Comparison of ENCODE assay signal across 19 cellular contexts in the genomic region with DNA sequence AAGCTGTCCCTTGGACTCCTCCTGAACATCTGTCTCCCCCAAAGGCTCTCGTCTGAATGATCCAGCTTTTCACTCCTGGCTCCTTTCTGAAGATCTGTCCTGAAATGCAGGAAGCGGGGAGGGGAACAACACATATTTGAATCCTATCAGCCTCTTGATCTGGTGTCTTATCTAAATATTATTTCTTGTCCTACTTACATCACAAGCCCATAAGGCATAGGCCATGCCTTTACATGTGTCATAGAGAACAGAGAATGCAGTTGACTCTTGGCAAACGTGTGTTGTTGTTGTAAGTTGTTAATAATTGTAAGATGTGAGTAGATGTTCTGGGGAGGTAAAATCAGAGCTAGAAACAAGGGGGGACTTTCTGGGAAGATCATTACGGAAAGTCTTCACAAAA. TPM values are rescaled to one million over a fixed set of nuclear protein-coding genes. Genes with fewer than 3 reads are reported as not detected.
DNase-seq lines count a peak whose midpoint lies in the region; FAIRE-seq and TF ChIP-seq lines count a peak whose summit lies in the region.
"Had no signal": no experiment of that assay in that cellular context is flagged by ENCODE, and none has a peak within 500 bp of the region (broad histone marks: within the 10 kb centered on the region; RNA-seq: fewer than 3 reads in every experiment).

No MANE protein-coding gene starts in this region.

- no peak for TF ChIP-seq CTCF in astrocyte of the spinal cord (IDR thresholded peaks at IDR 0.05; ENCODE audit: low read depth, low read length)
- TF ChIP-seq CTCF in H1 (IDR thresholded peaks at IDR 0.05; ENCODE audit: control extremely low read depth in 1 of 3, insufficient read depth in 1 of 3, low read depth in 1 of 3, low read length in 3 of 3): no peak
- TF ChIP-seq CTCF in mesothelial cell of epicardium (IDR thresholded peaks at IDR 0.05; ENCODE audit: unreplicated experiment): no peak

- WGBS in H1 (ENCODE audit: extremely low coverage in 1 of 2, insufficient coverage in 1 of 2, insufficient read length in 1 of 2, insufficient replicate concordance in 2 of 2, low coverage in 1 of 2, low lambda C conversion rate in 2 of 2, missing lambda C conversion rate in 1 of 2), 2 experiments: 91% methylated on average over 4 of the region's 4 CpGs; no CpG with 5 or more reads in 1 of the 2 experiments
- 88% methylated on average over 4 of the region's 4 CpGs for WGBS in mesenchymal stem cell

- H2BK12ac ChIP-seq in H1 (ENCODE audit: low read depth, low read length): no peak overlapping the region
- no peak overlapping the region for H2BK12ac ChIP-seq in mesenchymal stem cell (ENCODE audit: low read length in 2 of 2)

- no peak overlapping the region for H4K5ac ChIP-seq in H1 (ENCODE audit: insufficient read length, low read depth, low read length)

- H3K9me3 Mint-ChIP-seq in mesothelial cell of epicardium: no peaks in the 10 kb centered on the region
- H3K9me3 Mint-ChIP-seq: HFFc6 had no signal

- H3K27me3 ChIP-seq in H1 (replicated peaks in 1 of 4; ENCODE audit: control insufficient read depth in 3 of 4, extremely low read depth in 1 of 4, insufficient read depth in 3 of 4, low read length in 3 of 4) (no peaks in the 10 kb centered on the region; a peak in 1 of 7 replicates), mesenchymal stem cell (ENCODE audit: control insufficient read depth in 1 of 2, insufficient read depth in 1 of 2, low read length in 2 of 2) (no peaks in the 10 kb centered on the region)
- H3K27me3 ChIP-seq: BE2C had no signal

- no peak overlapping the region for H3K9ac ChIP-seq in H1 (replicated peaks in 1 of 4; ENCODE audit: extremely low read depth in 1 of 4, low read depth in 3 of 4, low read length in 3 of 4)
- no peak overlapping the region for H3K9ac ChIP-seq in mesenchymal stem cell (ENCODE audit: low read length)

- no peaks in the 10 kb centered on the region; a peak in 1 of 4 replicates for H3K9me3 ChIP-seq in H1 (ENCODE audit: insufficient read depth in 2 of 2, low read depth in 1 of 2, low read length in 1 of 2)
- H3K9me3 ChIP-seq in mesenchymal stem cell (ENCODE audit: control insufficient read depth, low read length): no peaks in the 10 kb centered on the region
- H3K9me3 ChIP-seq: A549, BE2C had no signal

- no peak overlapping the region for H3K4me2 ChIP-seq in H1 (ENCODE audit: insufficient read depth in 1 of 2, low read depth in 2 of 2, low read length in 2 of 2)
- H3K4me2 ChIP-seq in mesenchymal stem cell (ENCODE audit: low read length, poor library complexity, severe bottlenecking): no peak overlapping the region
- H3K4me2 ChIP-seq: A549 had no signal

- H3K36me3 ChIP-seq in H1 (ENCODE audit: control insufficient read depth in 2 of 4, insufficient read depth in 4 of 4, low read length in 3 of 4) (no peaks in the 10 kb centered on the region), mesenchymal stem cell (ENCODE audit: control insufficient read depth in 1 of 2, insufficient read depth in 2 of 2, low read depth in 1 of 2, low read length in 2 of 2) (no peaks in the 10 kb centered on the region)
- H3K36me3 ChIP-seq: BE2C had no signal

- H3K4ac ChIP-seq in H1 (replicated peaks; ENCODE audit: insufficient read length, low read depth, low read length) (no peak overlapping the region), mesenchymal stem cell (ENCODE audit: low read depth in 1 of 2, low read length in 2 of 2) (no peak overlapping the region)

- H3K4me3 Mint-ChIP-seq in mesothelial cell of epicardium: no peak overlapping the region
- H3K4me3 Mint-ChIP-seq: CD4-positive, alpha-beta memory T cell; HFFc6 had no signal

- H3K23ac ChIP-seq in H1 (ENCODE audit: insufficient read length): no peak overlapping the region
- H3K23ac ChIP-seq in mesenchymal stem cell (ENCODE audit: low read length in 2 of 2): no peak overlapping the region

- no peak overlapping the region for H3K56ac ChIP-seq in H1 (replicated peaks; ENCODE audit: insufficient read length, low read depth, low read length)

- H2BK20ac ChIP-seq in H1 (ENCODE audit: low read length): no peak overlapping the region

- H3K14ac ChIP-seq in H1 (ENCODE audit: insufficient read length) (no peak overlapping the region), mesenchymal stem cell (ENCODE audit: low read length in 2 of 2) (no peak overlapping the region)

- no peak overlapping the region for H2BK120ac ChIP-seq in H1 (replicated peaks; ENCODE audit: low read depth, low read length)
- no peak overlapping the region for H2BK120ac ChIP-seq in mesenchymal stem cell (ENCODE audit: low read depth, low read length)

- FAIRE-seq in H1 (lab: Jason Lieb, UNC): no peak
- FAIRE-seq: A549, GM19239, HepG2, HTR-8/SVneo had no signal

- DNase-seq in EH (ENCODE audit: low read depth) (peak; percentile 11), astrocyte of the spinal cord (ENCODE audit: low read depth, low spot score) (peak; percentile 5), H1 (ENCODE audit: low read depth in 1 of 2, low spot score in 2 of 2) (no peak), mesenchymal stem cell (no peak), DMS114 treated with DMSO at 0.1 percent for 48 hours (lab: John Stamatoyannopoulos, UW; ENCODE audit: unreplicated experiment) (no peak), MV-4-11 (lab: John Stamatoyannopoulos, UW) (no peak), mesothelial cell of epicardium (ENCODE audit: low spot score in 2 of 2, unreplicated experiment in 2 of 2) (no peak)
- DNase-seq: BE2C; CD4-positive, alpha-beta memory T cell; DMS 273 treated with DMSO at 0.1 percent for 48 hours; DMS79; GDM1; HCEC 1CT; HFFc6 had no signal

- H3K4me1 ChIP-seq in H1 (replicated peaks in 1 of 4; ENCODE audit: control insufficient read depth in 3 of 4, insufficient read depth in 4 of 4, low read length in 3 of 4) (no peaks in the 10 kb centered on the region), mesenchymal stem cell (ENCODE audit: control insufficient read depth, insufficient read depth, low read depth, low read length) (peaks cover 6% of the 10 kb centered on the region)
- H3K4me1 ChIP-seq: BE2C had no signal

- no peaks in the 10 kb centered on the region for H3K79me1 ChIP-seq in H1 (ENCODE audit: low read depth, low read length)
- no peaks in the 10 kb centered on the region for H3K79me1 ChIP-seq in mesenchymal stem cell (replicated peaks; ENCODE audit: low read length, poor library complexity, severe bottlenecking)

- no peak overlapping the region for H4K91ac ChIP-seq in H1 (replicated peaks; ENCODE audit: insufficient read length, low read length)
- H4K91ac ChIP-seq in mesenchymal stem cell (ENCODE audit: low read length): no peak overlapping the region

- POLR2A ChIA-PET in H1 (lab: Charles Lee; ENCODE audit: partially characterized antibody): no interaction called here

- no peaks in the 10 kb centered on the region for H3K79me2 ChIP-seq in H1 (ENCODE audit: control insufficient read depth in 1 of 2, insufficient read depth in 2 of 2, low read length in 2 of 2)

- TF ChIP-seq POLR2A in H1 (IDR thresholded peaks at IDR 0.05; ENCODE audit: control extremely low read depth in 1 of 2, low read depth in 2 of 2, low read length in 2 of 2): no peak

- no peak for TF ChIP-seq EP300 in H1 (IDR thresholded peaks at IDR 0.05; ENCODE audit: borderline replicate concordance in 1 of 2, low read depth in 2 of 2, low read length in 2 of 2)

- in situ Hi-C loops in astrocyte of the spinal cord (cut with HindIII; ENCODE audit: low sequenced_read_pairs): no loop called here

- H2AFZ ChIP-seq in H1 (ENCODE audit: low read length) (peak overlapping the region; percentile 28; the same call in 1 of the 2 replicates), mesenchymal stem cell (ENCODE audit: low read depth, low read length) (no peak overlapping the region)

- H3K18ac ChIP-seq in H1 (ENCODE audit: extremely low read depth, low read length) (no peak overlapping the region), mesenchymal stem cell (ENCODE audit: low read depth in 1 of 2, low read length in 2 of 2) (no peak overlapping the region)

- H2AK5ac ChIP-seq in H1 (ENCODE audit: low read depth, low read length) (no peak overlapping the region), mesenchymal stem cell (ENCODE audit: low read length, severe bottlenecking) (no peak overlapping the region)

- no peak overlapping the region for H2BK5ac ChIP-seq in H1 (ENCODE audit: low read depth, low read length)
- no peak overlapping the region for H2BK5ac ChIP-seq in mesenchymal stem cell (ENCODE audit: low read depth, low read length, poor library complexity, severe bottlenecking)

- no peaks in the 10 kb centered on the region for H3K36me3 Mint-ChIP-seq in mesothelial cell of epicardium
- H3K36me3 Mint-ChIP-seq: CD4-positive, alpha-beta memory T cell had no signal

- H4K8ac ChIP-seq in H1 (ENCODE audit: extremely low read depth, insufficient read depth, low read length) (no peak overlapping the region), mesenchymal stem cell (ENCODE audit: low read length) (no peak overlapping the region)

- peaks cover 1% of the 10 kb centered on the region; the same call in 1 of the 2 replicates for H3K23me2 ChIP-seq in H1 (ENCODE audit: low read depth, low read length)

- no peak for TF ChIP-seq RAD21 in H1 (IDR thresholded peaks at IDR 0.05 in 1 of 2, conservative IDR thresholded peaks at IDR 0.05 in 1 of 2; ENCODE audit: low read depth in 2 of 2, low read length in 2 of 2)

- peaks cover 17% of the 10 kb centered on the region for H3K4me1 Mint-ChIP-seq in mesothelial cell of epicardium

- CTCF ChIA-PET in H1 (lab: Charles Lee; ENCODE audit: partially characterized antibody): no interaction called here

- peaks cover 3% of the 10 kb centered on the region for H3K27me3 Mint-ChIP-seq in mesothelial cell of epicardium (ENCODE audit: low read depth)

- H3K4me3 ChIP-seq in astrocyte of the spinal cord (ENCODE audit: low read depth, low read length) (no peak overlapping the region), H1 (ENCODE audit: extremely low read depth in 1 of 4, insufficient read depth in 2 of 4, low read depth in 3 of 4, low read length in 4 of 4) (no peak overlapping the region), mesenchymal stem cell (ENCODE audit: insufficient read depth in 1 of 2, low read depth in 1 of 2, low read length in 2 of 2) (no peak overlapping the region)
- H3K4me3 ChIP-seq: A549 had no signal

- no peak overlapping the region for H3K27ac Mint-ChIP-seq in mesothelial cell of epicardium
- H3K27ac Mint-ChIP-seq: CD4-positive, alpha-beta memory T cell; HFFc6 had no signal

- no peak overlapping the region for H3K27ac ChIP-seq in H1 (ENCODE audit: low read depth, low read length)
- no peak overlapping the region for H3K27ac ChIP-seq in mesenchymal stem cell (ENCODE audit: low read length, poor library complexity, severe bottlenecking)
- H3K27ac ChIP-seq: C4-2B had no signal

- no peaks in the 10 kb centered on the region for H4K20me1 ChIP-seq in H1 (replicated peaks in 1 of 2; ENCODE audit: control insufficient read depth in 1 of 2, insufficient read depth in 2 of 2, low read length in 2 of 2)

- no peak overlapping the region for H2BK15ac ChIP-seq in H1 (ENCODE audit: low read length)
- no peak overlapping the region for H2BK15ac ChIP-seq in mesenchymal stem cell (ENCODE audit: low read depth, poor library complexity, severe bottlenecking)

RNA-seq across cellular contexts. Expression of gene GATA6, which starts 57.4 kb away (rescaled TPM):
- total RNA-seq in H1 (2021; fragmentation: NEBNext Ultra II Directional; extraction: Animal tissue kit (Norgen Biotek cat#: 25700)): 0.09 and 0.25 TPM in 2 replicates
- 0.02 TPM in 1 of 2 replicates, not detected in the other for polyA plus RNA-seq in H1 (2011; rRNA removed)
- polyA plus RNA-seq in H1 (2011; cell fraction: cytosol; rRNA removed): not detected
- 0.03 TPM for polyA plus RNA-seq in H1 (2011; cell fraction: nucleus; rRNA removed)
- polyA plus RNA-seq in H1 (2012, experiment 1 of 2): 0.09 to 0.19 TPM (median 0.18 TPM) in 3 of 4 replicates, not detected in the other
- polyA plus RNA-seq in H1 (2012, experiment 2 of 2): 0.14 TPM
- polyA plus RNA-seq in H1 (2013, experiment 1 of 2): not detected
- not detected for polyA plus RNA-seq in H1 (2013, experiment 2 of 2)
- polyA minus RNA-seq in H1 (2011; rRNA and poly(A)+ RNA removed): 0.06 TPM in 1 of 2 replicates, not detected in the other
- not detected for polyA minus RNA-seq in H1 (2011; cell fraction: cytosol; rRNA and poly(A)+ RNA removed)
- not detected for polyA minus RNA-seq in H1 (2011; cell fraction: nucleus; rRNA and poly(A)+ RNA removed)
- 3.4 TPM for polyA plus RNA-seq in mesenchymal stem cell (2013, experiment 1 of 2)
- 3.4 TPM for polyA plus RNA-seq in mesenchymal stem cell (2013, experiment 2 of 2)
- total RNA-seq in mesothelial cell of epicardium: 99.0 to 108 TPM (median 106 TPM) in 3 replicates
- total RNA-seq: CD4-positive, alpha-beta memory T cell had no signal
- polyA plus RNA-seq: CD4-positive, alpha-beta memory T cell had no signal

Comparison
In these comparisons a context has a peak if more than half of its experiments do, and no peak if none do; other contexts are left out.
1. DNase-seq: peak in EH (single experiment) and astrocyte of the spinal cord (single experiment); none in H1 (0 of 2), mesenchymal stem cell (single experiment), DMS114 treated with DMSO at 0.1 percent for 48 hours (single experiment), MV-4-11 (single experiment) and mesothelial cell of epicardium (0 of 2).
2. RNA of gene GATA6, which starts 57.4 kb away (total RNA-seq): 99.0 to 108 TPM in mesothelial cell of epicardium; 0.09 to 0.25 TPM in H1; every median in the first group is over 10 times any median in the second.